Comparison of ENCODE assay signal across 31 cellular contexts in the genomic region with DNA sequence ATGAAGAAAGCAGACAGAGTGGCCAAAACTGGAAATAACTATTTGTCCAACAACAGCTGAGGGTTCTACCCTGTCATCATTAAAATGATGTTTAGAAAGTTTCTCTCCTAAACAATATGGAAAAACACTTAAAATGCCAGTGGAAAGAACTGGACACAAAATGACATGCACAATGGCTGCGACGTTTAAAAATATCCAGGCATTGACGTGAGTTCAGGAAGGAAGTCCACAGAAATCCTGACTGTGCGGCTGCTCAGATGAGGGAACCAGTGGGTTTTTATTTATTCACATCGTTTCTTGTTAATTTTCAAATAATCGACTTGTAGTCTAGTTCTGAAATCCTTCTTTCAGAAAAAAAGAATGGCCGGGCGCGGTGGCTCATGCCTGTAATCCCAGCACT.
"Had no signal": no experiment of that assay in that cellular context is flagged by ENCODE, and none has a peak within 500 bp of the region (broad histone marks: within the 10 kb centered on the region; RNA-seq: fewer than 3 reads in every experiment).

No MANE protein-coding gene starts in this region.

- DNase-seq: activated CD4-positive, alpha-beta T cell treated with anti-CD3 and anti-CD28 coated beads for 48 hours; activated CD4-positive, alpha-beta T cell treated with anti-CD3 and anti-CD28 coated beads, Interleukin-2, amount 50 U/mL, for 48 hours; activated CD8-positive, alpha-beta memory T cell treated with anti-CD3 and anti-CD28 coated beads for 24 hours; activated effector memory CD4-positive, alpha-beta T cell treated with Interleukin-2 at 50 U/mL for 16 hours; activated naive CD4-positive, alpha-beta T cell treated with Interleukin-2 at 50 U/mL for 16 hours; activated naive CD8-positive, alpha-beta T cell treated with anti-CD3 and anti-CD28 coated beads, Interleukin-2, amount 10 ng/mL, durations not matched to agents 7 days and 5 days; brain microvascular endothelial cell; foreskin keratinocyte; glutamatergic neuron; hypothalamus; immature natural killer cell; kidney; lower lobe of right lung; mesendoderm; natural killer cell; stimulated activated CD4-positive, alpha-beta T cell treated with anti-CD3 and anti-CD28 coated beads, Interleukin-15, amount 100 ng/mL, for 24 hours; stimulated activated CD4-positive, alpha-beta T cell treated with anti-CD3 and anti-CD28 coated beads, Interleukin-2, amount 100 ng/mL, for 24 hours; stimulated activated naive B cell treated with anti-CD40 and anti-IgM and Interleukin-4, amounts not matched to agents 10 μg/mL and 1 μg/mL and 100 μg/mL, for 72 hours; stomach; T-helper 1 cell; tibial artery had no signal

- H3K9ac ChIP-seq: neural progenitor cell had no signal

- ATAC-seq: activated CD4-positive, CD25-positive, alpha-beta regulatory T cell treated with anti-CD3 and anti-CD28 coated beads, Interleukin-2, amount 50 U/mL, for 24 hours; esophagus mucosa; foreskin keratinocyte; left lobe of liver; lower lobe of right lung; natural killer cell; sciatic nerve had no signal

- H3K4me3 ChIP-seq: coronary artery, lower lobe of right lung, neural progenitor cell, smooth muscle cell, stomach, suprapubic skin, tibial artery had no signal

- FAIRE-seq: astrocyte, kidney had no signal

- H2AFZ ChIP-seq: neural progenitor cell had no signal

- H3K27me3 ChIP-seq: brain microvascular endothelial cell, foreskin keratinocyte, neural progenitor cell, stomach, suprapubic skin had no signal

- H3K27ac ChIP-seq: brain microvascular endothelial cell, coronary artery, foreskin keratinocyte, lower lobe of right lung, neural progenitor cell, suprapubic skin, tibial artery, VCaP had no signal

- H3K36me3 ChIP-seq: brain microvascular endothelial cell, lower lobe of right lung, neural progenitor cell, tibial artery had no signal

- H3K9me3 ChIP-seq: lower lobe of right lung, stomach, suprapubic skin, tibial artery had no signal
